In the genomic region with DNA sequence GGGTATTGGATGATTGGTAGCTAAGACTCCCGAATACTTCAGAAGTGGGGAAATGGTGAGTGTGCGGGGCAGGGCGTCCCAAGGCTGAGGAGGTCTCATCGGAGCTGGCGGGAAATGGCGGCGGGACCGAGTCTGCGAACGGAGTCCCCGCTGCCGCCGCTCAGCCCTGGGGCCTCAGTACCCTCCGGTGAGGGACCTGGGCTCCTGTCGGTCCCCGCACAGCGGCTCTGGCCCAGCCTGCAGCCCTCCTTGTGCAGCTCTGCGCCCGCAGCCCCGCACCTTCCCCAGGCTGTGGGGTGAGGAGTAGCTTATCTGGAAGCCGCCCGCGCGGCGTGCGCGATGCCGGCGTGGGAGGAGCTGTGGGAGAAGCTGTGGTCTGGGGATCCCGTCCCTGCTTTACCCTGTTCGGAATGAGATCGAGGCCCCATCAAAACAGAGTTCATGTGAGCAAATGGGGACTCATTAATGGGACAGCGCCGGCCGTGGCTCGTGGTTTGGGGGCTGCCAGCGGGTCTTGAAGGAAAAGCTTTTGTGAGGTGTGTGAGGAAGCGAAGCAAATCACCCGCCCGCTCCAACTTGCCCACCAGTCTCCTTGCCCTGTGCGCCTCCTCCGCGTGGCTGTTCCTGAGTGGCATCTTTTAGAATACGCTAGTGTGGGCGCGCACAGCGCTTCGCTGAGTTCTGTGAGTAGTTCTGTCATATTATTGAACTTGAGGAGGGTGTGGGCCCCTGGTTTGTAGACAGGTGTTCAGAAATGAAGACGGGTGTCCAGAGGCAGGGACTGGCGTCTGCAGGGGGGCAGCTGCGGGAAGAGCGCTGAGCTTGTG, we compare ENCODE assay signal across 8 cellular contexts. TPM values are rescaled to one million over a fixed set of nuclear protein-coding genes. Genes with fewer than 3 reads are reported as not detected.
DNase-seq lines count a peak whose midpoint lies in the region; ATAC-seq and TF ChIP-seq lines count a peak whose summit lies in the region.

No MANE protein-coding gene starts in this region.

- CTCF ChIA-PET in naive thymus-derived CD4-positive, alpha-beta T cell (lab: Charles Lee): no interaction called here

- H3K36me3 ChIP-seq in naive thymus-derived CD4-positive, alpha-beta T cell (ENCODE audit: control insufficient read depth in 2 of 3, insufficient read depth in 3 of 3, low read length in 3 of 3): peaks cover 0 to 32% (median 6%) of the 10 kb centered on the region in 3 experiments

- peaks cover 10 to 79% (median 45%) of the 10 kb centered on the region in 11 donors for H3K9me3 Mint-ChIP-seq in naive thymus-derived CD4-positive, alpha-beta T cell
- peaks cover 37 to 38% of the 10 kb centered on the region in 2 donors for H3K9me3 Mint-ChIP-seq in stimulated activated naive CD8-positive, alpha-beta T cell treated with anti-CD3 and anti-CD28 coated beads, Interleukin-15, amount 100 ng/mL, for 72 hours

- peaks cover 16 to 61% (median 57%) of the 10 kb centered on the region in 5 donors for H3K36me3 Mint-ChIP-seq in naive thymus-derived CD4-positive, alpha-beta T cell

- H3K27ac Mint-ChIP-seq in naive thymus-derived CD4-positive, alpha-beta T cell: peak overlapping the region; percentile 95 to 100 (median 99)
- H3K27ac Mint-ChIP-seq in stimulated activated naive CD8-positive, alpha-beta T cell treated with anti-CD3 and anti-CD28 coated beads, Interleukin-15, amount 100 ng/mL, for 72 hours: peak overlapping the region; percentile 99 to 100

- H3K4me3 ChIP-seq in AG09309 (ENCODE audit: control insufficient read depth, low read depth, low read length): peak overlapping the region; percentile 86
- H3K4me3 ChIP-seq in epithelial cell of esophagus (ENCODE audit: low read length): peak overlapping the region; percentile 88
- H3K4me3 ChIP-seq in naive thymus-derived CD4-positive, alpha-beta T cell (ENCODE audit: low read length): peak overlapping the region; percentile 91

- DNase-seq in AG09309 (ENCODE audit: low read depth) (no peak), GM19240 (ENCODE audit: insufficient read length, low spot score) (peak; percentile 10), epithelial cell of esophagus (ENCODE audit: low read depth) (peak; percentile 10), retina (no peak)
- peak; percentile 55 to 68 for DNase-seq in activated CD4-positive, alpha-beta T cell treated with anti-CD3 and anti-CD28 coated beads, Interleukin-2, amount 50 U/mL, for 48 hours
- peak in 5 of 9 donors; percentile 10 to 67 (median 57) for DNase-seq in naive thymus-derived CD4-positive, alpha-beta T cell
- DNase-seq in stimulated activated naive CD8-positive, alpha-beta T cell treated with anti-CD3 and anti-CD28 coated beads, Interleukin-15, amount 100 ng/mL, for 72 hours: no peak

- no peak for TF ChIP-seq CTCF in AG09309 (IDR thresholded peaks at IDR 0.05; ENCODE audit: control insufficient read depth, insufficient read depth, low read depth, low read length, missing control alignments)
- no peak for TF ChIP-seq CTCF in epithelial cell of esophagus (IDR thresholded peaks at IDR 0.05; ENCODE audit: insufficient read depth, low read depth, low read length, missing control alignments)

- intact Hi-C loops in naive thymus-derived CD4-positive, alpha-beta T cell (cut with micrococcal nuclease): loop anchor here (1.0 to 5.0 kb wide), 11 partner anchors 34 to 649 kb away; partner anchors contain the start of genes ATP5ME (in 2 of the 2), MYL5 (in 2 of the 2), PIGG (in 2 of the 2) and ZNF718 (in 2 of the 2)

- H3K4me3 Mint-ChIP-seq in naive thymus-derived CD4-positive, alpha-beta T cell: peak overlapping the region; percentile 93 to 100 (median 99)
- H3K4me3 Mint-ChIP-seq in stimulated activated naive CD8-positive, alpha-beta T cell treated with anti-CD3 and anti-CD28 coated beads, Interleukin-15, amount 100 ng/mL, for 72 hours: peak overlapping the region; percentile 100

- peak overlapping the region; percentile 85 for H3K27ac ChIP-seq in naive thymus-derived CD4-positive, alpha-beta T cell (ENCODE audit: low read depth, low read length)

- H3K9me3 ChIP-seq in naive thymus-derived CD4-positive, alpha-beta T cell (ENCODE audit: control insufficient read depth in 2 of 3, low read length in 3 of 3): peaks cover 0 to 42% (median 21%) of the 10 kb centered on the region in 3 experiments

- peaks cover 9 to 10% of the 10 kb centered on the region in 2 donors for H3K4me1 ChIP-seq in naive thymus-derived CD4-positive, alpha-beta T cell (ENCODE audit: control insufficient read depth in 2 of 2, insufficient read depth in 2 of 2, low read length in 2 of 2)

- peak; percentile 31 for ATAC-seq in HG03457 (IDR thresholded peaks at IDR 0.05; ENCODE audit: unreplicated experiment)
- ATAC-seq in naive thymus-derived CD4-positive, alpha-beta T cell: peak; percentile 41
- ATAC-seq in stimulated activated naive CD8-positive, alpha-beta T cell treated with anti-CD3 and anti-CD28 coated beads, Interleukin-15, amount 100 ng/mL, for 72 hours: peak; percentile 62

- no peaks in the 10 kb centered on the region for H3K27me3 ChIP-seq in naive thymus-derived CD4-positive, alpha-beta T cell (ENCODE audit: control insufficient read depth in 2 of 2, insufficient read depth in 2 of 2, low read length in 2 of 2)

- peaks cover 11 to 47% (median 41%) of the 10 kb centered on the region in 7 donors for H3K4me1 Mint-ChIP-seq in naive thymus-derived CD4-positive, alpha-beta T cell
- peaks cover 27% of the 10 kb centered on the region for H3K4me1 Mint-ChIP-seq in stimulated activated naive CD8-positive, alpha-beta T cell treated with anti-CD3 and anti-CD28 coated beads, Interleukin-15, amount 100 ng/mL, for 72 hours

- POLR2A ChIA-PET in naive thymus-derived CD4-positive, alpha-beta T cell (lab: Charles Lee): interaction anchor here (0.5 to 3.2 kb wide), 11 partner anchors 28 to 333 kb away, joined by 3 to 24 read pairs (median 4); partner anchors contain the start of gene ZNF718

- peaks cover 0 to 6% (median 0%) of the 10 kb centered on the region in 5 donors for H3K27me3 Mint-ChIP-seq in naive thymus-derived CD4-positive, alpha-beta T cell
- no peaks in the 10 kb centered on the region for H3K27me3 Mint-ChIP-seq in stimulated activated naive CD8-positive, alpha-beta T cell treated with anti-CD3 and anti-CD28 coated beads, Interleukin-15, amount 100 ng/mL, for 72 hours

RNA-seq across cellular contexts. Expression of gene ZNF141, which starts 0.5 kb away (rescaled TPM):
- 10 to 100 TPM; 19.7 to 76.1 (median 29.0) TPM for total RNA-seq in naive thymus-derived CD4-positive, alpha-beta T cell
- 10 to 100 TPM; 10.7 to 17.7 TPM for polyA plus RNA-seq in naive thymus-derived CD4-positive, alpha-beta T cell

RNA-seq across cellular contexts. Expression of gene ZNF732, which starts 32.9 kb away (rescaled TPM):
- total RNA-seq in naive thymus-derived CD4-positive, alpha-beta T cell: not detected
- polyA plus RNA-seq in naive thymus-derived CD4-positive, alpha-beta T cell: not detected

Comparison
In these comparisons a context has a peak if more than half of its experiments do, and no peak if none do; other contexts are left out.
1. DNase-seq: peak in GM19240 (single experiment), activated CD4-positive, alpha-beta T cell treated with anti-CD3 and anti-CD28 coated beads, Interleukin-2, amount 50 U/mL, for 48 hours (2 of 2), epithelial cell of esophagus (single experiment) and naive thymus-derived CD4-positive, alpha-beta T cell (5 of 9); none in AG09309 (single experiment), stimulated activated naive CD8-positive, alpha-beta T cell treated with anti-CD3 and anti-CD28 coated beads, Interleukin-15, amount 100 ng/mL, for 72 hours (0 of 2) and retina (single experiment).
2. Peak in every context shown above with its lines, with median percentiles within 50 percentile points of each other: H3K4me3 ChIP-seq and ATAC-seq.